8 cellular contexts compared by ENCODE assay signal in genomic region chr14:64703393-64704144, GRCh38. TPM values are rescaled to one million over a fixed set of nuclear protein-coding genes. Genes with fewer than 3 reads are reported as not detected.
A peak's percentile ranks its signal among the peaks of the same experiment; 100 is the strongest.
DNase-seq lines count a peak whose midpoint lies in the region; ATAC-seq and TF ChIP-seq lines count a peak whose summit lies in the region.

No MANE protein-coding gene starts in this region.

- peaks cover 10% of the 10 kb centered on the region for H3K4me1 ChIP-seq in GM23248 (ENCODE audit: insufficient read depth)
- peaks cover 0 to 54% (median 22%) of the 10 kb centered on the region in 3 donors for H3K4me1 ChIP-seq in gastroesophageal sphincter

- no peaks in the 10 kb centered on the region for H3K79me2 ChIP-seq in GM23248 (ENCODE audit: insufficient read depth)

- no peak for TF ChIP-seq EP300 in gastroesophageal sphincter (IDR thresholded peaks at IDR 0.05)

- peak overlapping the region; percentile 74 for H3K9ac ChIP-seq in GM23248

- peak; percentile 29 for DNase-seq in GM23248
- no peak for DNase-seq in skeletal muscle cell (ENCODE audit: low read depth)
- DNase-seq in DMS153 (lab: John Stamatoyannopoulos, UW): no peak
- no peak for DNase-seq in posterior vena cava (ENCODE audit: low spot score)
- DNase-seq in GM20000 (ENCODE audit: low spot score): no peak

- no peak for TF ChIP-seq POLR2A in gastroesophageal sphincter (IDR thresholded peaks at IDR 0.05)

- 47 to 50% methylated on average over 26 of the region's 26 CpGs for WGBS in GM23248 (ENCODE audit: low coverage in 1 of 2, low lambda C conversion rate in 2 of 2, missing lambda C conversion rate in 2 of 2), 2 experiments
- WGBS in gastroesophageal sphincter (ENCODE audit: low coverage in 1 of 2), 2 donors: 13 to 35% methylated on average over 17 to 20 of the region's 26 CpGs

- H2AFZ ChIP-seq in GM23248: peak overlapping the region; percentile 91

- in situ Hi-C loops in GM23248 (cut with MboI): no loop called here

- H3K9me3 ChIP-seq in GM23248 (ENCODE audit: low read depth): no peaks in the 10 kb centered on the region
- no peaks in the 10 kb centered on the region for H3K9me3 ChIP-seq in gastroesophageal sphincter

- H3F3A ChIP-seq in GM23248 (ENCODE audit: insufficient read depth): peaks cover 3% of the 10 kb centered on the region; the same call in 1 of the 2 replicates

- peaks cover 11% of the 10 kb centered on the region; the same call in 1 of the 2 replicates for H3K27me3 ChIP-seq in GM23248 (replicated peaks; ENCODE audit: insufficient read depth)
- no peaks in the 10 kb centered on the region for H3K27me3 ChIP-seq in gastroesophageal sphincter

- H3K36me3 ChIP-seq in GM23248 (ENCODE audit: low read depth) (no peaks in the 10 kb centered on the region), gastroesophageal sphincter (no peaks in the 10 kb centered on the region)

- TF ChIP-seq CTCF in VCaP (conservative IDR thresholded peaks at IDR 0.05): no peak
- TF ChIP-seq CTCF in gastroesophageal sphincter (IDR thresholded peaks at IDR 0.05): no peak
- no peak for TF ChIP-seq CTCF in GM20000 (IDR thresholded peaks at IDR 0.05; ENCODE audit: extremely low read depth, missing control alignments)

- H3K27ac ChIP-seq in GM23248 (no peak overlapping the region), VCaP (peak overlapping the region; percentile 70), gastroesophageal sphincter (peak overlapping the region; percentile 74 to 94 (median 89))

- H4K20me1 ChIP-seq in GM23248 (ENCODE audit: insufficient read depth): no peaks in the 10 kb centered on the region

- no peaks in the 10 kb centered on the region for H3K9me2 ChIP-seq in GM23248 (ENCODE audit: insufficient read depth)

- intact Hi-C loops in posterior vena cava (cut with DNase I): no loop called here

- ATAC-seq in gastroesophageal sphincter (peak; percentile 19), HG02571 (IDR thresholded peaks at IDR 0.05; ENCODE audit: unreplicated experiment) (no peak)

- peak overlapping the region; percentile 92 for H3K4me2 ChIP-seq in GM23248 (ENCODE audit: unreplicated experiment)

- H3K4me3 ChIP-seq in GM23248 (peak overlapping the region; percentile 89), gastroesophageal sphincter (peak overlapping the region; percentile 72 to 81), skeletal muscle cell (ENCODE audit: low read depth, low read length) (peak overlapping the region; percentile 80)

RNA-seq across cellular contexts. Expression of gene PLEKHG3, which starts 0.7 kb away (rescaled TPM):
- 4.6 and 6.9 TPM in 2 replicates for total RNA-seq in GM23248 (2014; rRNA removed; shearing (Covaris generic))
- polyA plus RNA-seq in GM23248 (2016; fragmentation: Nextera tagmentation; extraction: Ambion mirVana): 2.1 and 2.4 TPM in 2 replicates
- total RNA-seq in gastroesophageal sphincter (10 to 100 TPM; 44.2 to 79.4 (median 57.7) TPM), posterior vena cava (10 to 100 TPM; 54.6 to 58.1 TPM)
